8 cellular contexts compared by ENCODE assay signal in the genomic region with DNA sequence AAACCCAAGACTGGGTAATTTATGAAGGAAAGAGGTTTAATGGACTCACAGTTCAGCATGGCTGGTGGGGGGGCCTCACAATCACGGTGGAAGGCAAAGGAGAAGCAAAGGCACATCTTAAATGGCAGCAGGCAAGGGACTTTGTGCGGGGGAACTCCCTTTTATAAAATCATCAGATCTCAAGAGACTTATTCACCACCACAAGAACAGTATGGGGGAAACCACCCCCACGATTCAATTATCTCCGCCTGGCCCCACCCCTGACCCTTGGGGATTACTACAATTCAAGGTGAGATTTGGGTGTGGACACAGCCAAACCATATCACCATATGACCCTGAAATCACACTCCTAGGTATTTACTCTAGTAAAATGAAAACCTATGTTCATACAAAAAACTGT. TPM values are rescaled to one million over a fixed set of nuclear protein-coding genes. Genes with fewer than 3 reads are reported as not detected.
DNase-seq lines count a peak whose midpoint lies in the region; ATAC-seq and TF ChIP-seq lines count a peak whose summit lies in the region.
"Not testable (repeated sequence)": the region's sequence is repeated elsewhere in the genome, so short reads cannot be mapped to it uniquely, and the experiment has no call there.

No MANE protein-coding gene starts in this region.

- not testable (repeated sequence) for H4K20me1 ChIP-seq in BLaER1

- peaks cover 50% of the 10 kb centered on the region for H3K4me1 Mint-ChIP-seq in activated CD4-positive, alpha-beta T cell treated with anti-CD3 and anti-CD28 coated beads, Interleukin-2, amount 10 ng/mL, durations not matched to agents 7 days and 5 days
- H3K4me1 Mint-ChIP-seq in activated T-helper 1 cell treated with anti-CD3 and anti-CD28 coated beads, Interleukin-12 subunit alpha, Interleukin-12 subunit beta, Interleukin-2, Interleukin-4 antibody, amounts not matched to agents 30 ng/mL and 10 ng/mL and 1 ng/mL, durations not matched to agents 14 hours and 24 hours and 36 hours (ENCODE audit: low read depth), result peaks cover 75% of the 10 kb centered on the region
- H3K4me1 Mint-ChIP-seq in activated naive CD8-positive, alpha-beta T cell treated with anti-CD3 and anti-CD28 coated beads, Interleukin-2, amount 10 ng/mL, durations not matched to agents 7 days and 5 days, result peaks cover 22% of the 10 kb centered on the region
- peaks cover 9 to 18% of the 10 kb centered on the region in 2 donors for H3K4me1 Mint-ChIP-seq in natural killer cell treated with Interleukin-12 subunit alpha and Interleukin-12 subunit beta and Interleukin-15 and Interleukin-18, amount 100 ng/mL, for 72 hours (ENCODE audit: low read depth in 2 of 2)
- H3K4me1 Mint-ChIP-seq in stimulated activated effector memory CD8-positive, alpha-beta T cell treated with anti-CD3 and anti-CD28 coated beads, Interleukin-12 subunit alpha, Interleukin-12 subunit beta, amount 100 ng/mL, for 72 hours, result peaks cover 26% of the 10 kb centered on the region

- H3K27ac ChIP-seq in BLaER1, result not testable (repeated sequence)
- peak overlapping the region; percentile 43 for H3K27ac ChIP-seq in RWPE2 (ENCODE audit: poor library complexity, severe bottlenecking)

- H3K27me3 ChIP-seq in BLaER1; RWPE2 (ENCODE audit: insufficient read depth, poor library complexity, severe bottlenecking): not testable (repeated sequence)

- H3K4me3 Mint-ChIP-seq in activated CD4-positive, alpha-beta T cell treated with anti-CD3 and anti-CD28 coated beads, Interleukin-2, amount 10 ng/mL, durations not matched to agents 7 days and 5 days; activated naive CD8-positive, alpha-beta T cell treated with anti-CD3 and anti-CD28 coated beads, Interleukin-2, amount 10 ng/mL, durations not matched to agents 7 days and 5 days; stimulated activated effector memory CD8-positive, alpha-beta T cell treated with anti-CD3 and anti-CD28 coated beads, Interleukin-12 subunit alpha, Interleukin-12 subunit beta, amount 100 ng/mL, for 72 hours: not testable (repeated sequence)
- peak overlapping the region; percentile 43 for H3K4me3 Mint-ChIP-seq in activated T-helper 1 cell treated with anti-CD3 and anti-CD28 coated beads, Interleukin-12 subunit alpha, Interleukin-12 subunit beta, Interleukin-2, Interleukin-4 antibody, amounts not matched to agents 30 ng/mL and 10 ng/mL and 1 ng/mL, durations not matched to agents 14 hours and 24 hours and 36 hours
- peak overlapping the region; percentile 51 for H3K4me3 Mint-ChIP-seq in natural killer cell treated with Interleukin-12 subunit alpha and Interleukin-12 subunit beta and Interleukin-15 and Interleukin-18, amount 100 ng/mL, for 72 hours

- DNase-seq in RWPE2 (ENCODE audit: low spot score); activated CD4-positive, alpha-beta T cell treated with anti-CD3 and anti-CD28 coated beads, Interleukin-2, amount 10 ng/mL, durations not matched to agents 7 days and 5 days; activated T-helper 1 cell treated with anti-CD3 and anti-CD28 coated beads, Interleukin-12 subunit alpha, Interleukin-12 subunit beta, Interleukin-2, Interleukin-4 antibody, amounts not matched to agents 30 ng/mL and 10 ng/mL and 1 ng/mL, durations not matched to agents 14 hours and 24 hours and 36 hours (ENCODE audit: low spot score); activated naive CD8-positive, alpha-beta T cell treated with anti-CD3 and anti-CD28 coated beads, Interleukin-2, amount 10 ng/mL, durations not matched to agents 7 days and 5 days; natural killer cell treated with Interleukin-12 subunit alpha and Interleukin-12 subunit beta and Interleukin-15 and Interleukin-18, amount 100 ng/mL, for 72 hours (ENCODE audit: low spot score); stimulated activated effector memory CD8-positive, alpha-beta T cell treated with anti-CD3 and anti-CD28 coated beads, Interleukin-12 subunit alpha, Interleukin-12 subunit beta, amount 100 ng/mL, for 72 hours (ENCODE audit: low spot score in 2 of 2): not testable (repeated sequence)
- DNase-seq in epithelial cell of esophagus (ENCODE audit: low read depth), result peak; percentile 17

- H3K27ac Mint-ChIP-seq in activated CD4-positive, alpha-beta T cell treated with anti-CD3 and anti-CD28 coated beads, Interleukin-2, amount 10 ng/mL, durations not matched to agents 7 days and 5 days, result peak overlapping the region; percentile 77
- peak overlapping the region; percentile 88 for H3K27ac Mint-ChIP-seq in activated T-helper 1 cell treated with anti-CD3 and anti-CD28 coated beads, Interleukin-12 subunit alpha, Interleukin-12 subunit beta, Interleukin-2, Interleukin-4 antibody, amounts not matched to agents 30 ng/mL and 10 ng/mL and 1 ng/mL, durations not matched to agents 14 hours and 24 hours and 36 hours
- H3K27ac Mint-ChIP-seq in activated naive CD8-positive, alpha-beta T cell treated with anti-CD3 and anti-CD28 coated beads, Interleukin-2, amount 10 ng/mL, durations not matched to agents 7 days and 5 days, result peak overlapping the region; percentile 45
- peak overlapping the region; percentile 48 to 58 for H3K27ac Mint-ChIP-seq in natural killer cell treated with Interleukin-12 subunit alpha and Interleukin-12 subunit beta and Interleukin-15 and Interleukin-18, amount 100 ng/mL, for 72 hours
- peak overlapping the region; percentile 53 for H3K27ac Mint-ChIP-seq in stimulated activated effector memory CD8-positive, alpha-beta T cell treated with anti-CD3 and anti-CD28 coated beads, Interleukin-12 subunit alpha, Interleukin-12 subunit beta, amount 100 ng/mL, for 72 hours

- H3K9ac ChIP-seq in BLaER1, result not testable (repeated sequence)

- H3K4me2 ChIP-seq in BLaER1, result peak overlapping the region; percentile 23

- not testable (repeated sequence) for H3K27me3 Mint-ChIP-seq in activated CD4-positive, alpha-beta T cell treated with anti-CD3 and anti-CD28 coated beads, Interleukin-2, amount 10 ng/mL, durations not matched to agents 7 days and 5 days; activated T-helper 1 cell treated with anti-CD3 and anti-CD28 coated beads, Interleukin-12 subunit alpha, Interleukin-12 subunit beta, Interleukin-2, Interleukin-4 antibody, amounts not matched to agents 30 ng/mL and 10 ng/mL and 1 ng/mL, durations not matched to agents 14 hours and 24 hours and 36 hours (ENCODE audit: insufficient read depth); activated naive CD8-positive, alpha-beta T cell treated with anti-CD3 and anti-CD28 coated beads, Interleukin-2, amount 10 ng/mL, durations not matched to agents 7 days and 5 days; natural killer cell treated with Interleukin-12 subunit alpha and Interleukin-12 subunit beta and Interleukin-15 and Interleukin-18, amount 100 ng/mL, for 72 hours

- H3K4me3 ChIP-seq in BLaER1; RWPE2 (ENCODE audit: severe bottlenecking); epithelial cell of esophagus (ENCODE audit: low read length): not testable (repeated sequence)

- intact Hi-C loops in activated T-helper 1 cell treated with anti-CD3 and anti-CD28 coated beads, Interleukin-12 subunit alpha, Interleukin-12 subunit beta, Interleukin-2, Interleukin-4 antibody, amounts not matched to agents 30 ng/mL and 10 ng/mL and 1 ng/mL, durations not matched to agents 14 hours and 24 hours and 36 hours (cut with micrococcal nuclease), result loop anchor here (1.0 kb wide), 1 partner anchor 30 kb away; no protein-coding TSS in a partner anchor

- POLR2A ChIA-PET in activated CD4-positive, alpha-beta T cell treated with anti-CD3 and anti-CD28 coated beads, Interleukin-2, amount 10 ng/mL, durations not matched to agents 7 days and 5 days (lab: Charles Lee); activated naive CD8-positive, alpha-beta T cell treated with anti-CD3 and anti-CD28 coated beads, Interleukin-2, amount 10 ng/mL, durations not matched to agents 7 days and 5 days (lab: Charles Lee): not testable (repeated sequence)

- peaks cover 18% of the 10 kb centered on the region; the same call in 1 of the 2 replicates for H3K9me3 ChIP-seq in BLaER1
- not testable (repeated sequence) for H3K9me3 ChIP-seq in RWPE2 (ENCODE audit: severe bottlenecking)

- ATAC-seq in RWPE2 (ENCODE audit: low read depth); activated naive CD8-positive, alpha-beta T cell treated with anti-CD3 and anti-CD28 coated beads, Interleukin-2, amount 10 ng/mL, durations not matched to agents 7 days and 5 days (ENCODE audit: low read depth); natural killer cell treated with Interleukin-12 subunit alpha and Interleukin-12 subunit beta and Interleukin-15 and Interleukin-18, amount 100 ng/mL, for 72 hours: not testable (repeated sequence)
- ATAC-seq in stimulated activated effector memory CD8-positive, alpha-beta T cell treated with anti-CD3 and anti-CD28 coated beads, Interleukin-12 subunit alpha, Interleukin-12 subunit beta, amount 100 ng/mL, for 72 hours, result peak; percentile 43

- H3K4me1 ChIP-seq in BLaER1 (peaks cover 21% of the 10 kb centered on the region), RWPE2 (ENCODE audit: insufficient read depth, poor library complexity, severe bottlenecking) (peaks cover 13% of the 10 kb centered on the region)

- peaks cover 55% of the 10 kb centered on the region for H3K36me3 Mint-ChIP-seq in activated CD4-positive, alpha-beta T cell treated with anti-CD3 and anti-CD28 coated beads, Interleukin-2, amount 10 ng/mL, durations not matched to agents 7 days and 5 days (ENCODE audit: low read depth)
- H3K36me3 Mint-ChIP-seq in activated T-helper 1 cell treated with anti-CD3 and anti-CD28 coated beads, Interleukin-12 subunit alpha, Interleukin-12 subunit beta, Interleukin-2, Interleukin-4 antibody, amounts not matched to agents 30 ng/mL and 10 ng/mL and 1 ng/mL, durations not matched to agents 14 hours and 24 hours and 36 hours (ENCODE audit: low read depth), result peaks cover 56% of the 10 kb centered on the region
- peaks cover 40% of the 10 kb centered on the region for H3K36me3 Mint-ChIP-seq in activated naive CD8-positive, alpha-beta T cell treated with anti-CD3 and anti-CD28 coated beads, Interleukin-2, amount 10 ng/mL, durations not matched to agents 7 days and 5 days
- peaks cover 27% of the 10 kb centered on the region for H3K36me3 Mint-ChIP-seq in natural killer cell treated with Interleukin-12 subunit alpha and Interleukin-12 subunit beta and Interleukin-15 and Interleukin-18, amount 100 ng/mL, for 72 hours
- H3K36me3 Mint-ChIP-seq in stimulated activated effector memory CD8-positive, alpha-beta T cell treated with anti-CD3 and anti-CD28 coated beads, Interleukin-12 subunit alpha, Interleukin-12 subunit beta, amount 100 ng/mL, for 72 hours, result peaks cover 57% of the 10 kb centered on the region

- H3K36me3 ChIP-seq in BLaER1, result peaks cover 60% of the 10 kb centered on the region
- not testable (repeated sequence) for H3K36me3 ChIP-seq in RWPE2 (ENCODE audit: low read depth)

- H3K9me3 Mint-ChIP-seq in activated CD4-positive, alpha-beta T cell treated with anti-CD3 and anti-CD28 coated beads, Interleukin-2, amount 10 ng/mL, durations not matched to agents 7 days and 5 days; activated T-helper 1 cell treated with anti-CD3 and anti-CD28 coated beads, Interleukin-12 subunit alpha, Interleukin-12 subunit beta, Interleukin-2, Interleukin-4 antibody, amounts not matched to agents 30 ng/mL and 10 ng/mL and 1 ng/mL, durations not matched to agents 14 hours and 24 hours and 36 hours; activated naive CD8-positive, alpha-beta T cell treated with anti-CD3 and anti-CD28 coated beads, Interleukin-2, amount 10 ng/mL, durations not matched to agents 7 days and 5 days; natural killer cell treated with Interleukin-12 subunit alpha and Interleukin-12 subunit beta and Interleukin-15 and Interleukin-18, amount 100 ng/mL, for 72 hours; stimulated activated effector memory CD8-positive, alpha-beta T cell treated with anti-CD3 and anti-CD28 coated beads, Interleukin-12 subunit alpha, Interleukin-12 subunit beta, amount 100 ng/mL, for 72 hours: not testable (repeated sequence)

- CTCF ChIA-PET in activated CD4-positive, alpha-beta T cell treated with anti-CD3 and anti-CD28 coated beads, Interleukin-2, amount 10 ng/mL, durations not matched to agents 7 days and 5 days (lab: Charles Lee), result interaction anchor here (1.6 kb wide), 1 partner anchor 11 kb away, joined by 4 read pairs; no protein-coding TSS in a partner anchor

- TF ChIP-seq CTCF in RWPE2 (IDR thresholded peaks at IDR 0.05; ENCODE audit: poor library complexity, severe bottlenecking); epithelial cell of esophagus (IDR thresholded peaks at IDR 0.05; ENCODE audit: insufficient read depth, low read depth, low read length, missing control alignments): not testable (repeated sequence)

RNA-seq across cellular contexts. Expression of gene TARS3, which starts 31.1 kb away (rescaled TPM):
- 10 to 100 TPM; 11.8 to 14.3 TPM for total RNA-seq in activated CD4-positive, alpha-beta T cell treated with anti-CD3 and anti-CD28 coated beads, Interleukin-2, amount 10 ng/mL, durations not matched to agents 7 days and 5 days
- 13.9 and 15.2 TPM in 2 replicates for total RNA-seq in activated T-helper 1 cell treated with anti-CD3 and anti-CD28 coated beads, Interleukin-12 subunit alpha, Interleukin-12 subunit beta, Interleukin-2, Interleukin-4 antibody, amounts not matched to agents 30 ng/mL and 10 ng/mL and 1 ng/mL, durations not matched to agents 14 hours and 24 hours and 36 hours
- 10 to 100 TPM; 13.9 to 16.9 TPM for total RNA-seq in activated naive CD8-positive, alpha-beta T cell treated with anti-CD3 and anti-CD28 coated beads, Interleukin-2, amount 10 ng/mL, durations not matched to agents 7 days and 5 days
- total RNA-seq in natural killer cell treated with Interleukin-12 subunit alpha and Interleukin-12 subunit beta and Interleukin-15 and Interleukin-18, amount 100 ng/mL, for 72 hours, result 10 to 100 TPM in 1 of 2 donors, 1 to 10 TPM in 1; 9.1 to 15.8 TPM

RNA-seq across cellular contexts. Expression of gene TM2D3, which starts 41.0 kb away (rescaled TPM):
- 10 to 100 TPM; 43.5 to 54.8 TPM for total RNA-seq in activated CD4-positive, alpha-beta T cell treated with anti-CD3 and anti-CD28 coated beads, Interleukin-2, amount 10 ng/mL, durations not matched to agents 7 days and 5 days
- 57.1 and 62.4 TPM in 2 replicates for total RNA-seq in activated T-helper 1 cell treated with anti-CD3 and anti-CD28 coated beads, Interleukin-12 subunit alpha, Interleukin-12 subunit beta, Interleukin-2, Interleukin-4 antibody, amounts not matched to agents 30 ng/mL and 10 ng/mL and 1 ng/mL, durations not matched to agents 14 hours and 24 hours and 36 hours
- total RNA-seq in activated naive CD8-positive, alpha-beta T cell treated with anti-CD3 and anti-CD28 coated beads, Interleukin-2, amount 10 ng/mL, durations not matched to agents 7 days and 5 days, result 10 to 100 TPM; 42.7 to 45.8 TPM
- total RNA-seq in natural killer cell treated with Interleukin-12 subunit alpha and Interleukin-12 subunit beta and Interleukin-15 and Interleukin-18, amount 100 ng/mL, for 72 hours, result 10 to 100 TPM; 48.0 to 49.6 TPM
